2 cellular contexts compared by ENCODE assay signal in the genomic region with DNA sequence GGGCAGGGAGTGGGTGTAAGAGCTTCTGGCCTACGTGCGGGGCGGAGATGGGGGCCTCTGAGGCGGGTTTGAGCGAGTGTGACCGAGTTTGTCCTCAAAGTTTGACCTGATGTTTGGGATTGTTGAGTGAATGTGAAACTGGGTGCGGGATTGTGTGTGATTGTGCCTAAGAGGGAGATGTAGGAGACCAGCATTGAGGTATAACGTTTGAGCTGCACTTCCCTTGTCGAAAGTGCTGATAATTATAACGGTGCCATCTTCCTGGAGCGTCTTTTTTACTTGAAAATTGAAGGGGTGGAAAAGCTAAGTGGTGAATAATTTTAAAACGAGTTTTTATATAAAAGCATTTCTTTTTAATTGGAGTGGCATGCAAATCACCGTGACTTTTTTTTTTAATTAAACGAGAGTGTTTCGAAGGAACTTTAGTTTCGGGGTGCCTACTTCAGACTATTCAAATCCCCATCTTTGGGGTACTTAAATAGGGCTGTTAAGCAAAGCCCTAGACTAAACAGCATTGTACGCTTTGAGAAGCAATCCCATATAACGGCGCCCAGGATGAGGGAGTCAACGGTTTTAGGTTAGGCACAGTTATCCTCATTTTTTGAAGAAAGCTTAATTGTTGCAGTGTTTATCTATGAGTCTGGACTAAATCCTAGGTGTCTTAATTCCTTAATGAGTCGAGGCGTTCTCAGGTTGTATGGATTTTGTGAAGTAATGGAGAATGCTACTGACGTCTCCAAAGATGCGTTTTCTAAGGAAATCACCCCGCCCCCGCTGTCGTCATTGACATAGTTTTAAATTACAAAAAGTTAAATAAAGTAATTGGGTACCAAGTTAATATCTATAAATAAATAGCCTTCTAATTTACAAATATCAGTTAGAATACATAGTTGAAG.
TF ChIP-seq lines count a peak whose summit lies in the region.

No MANE protein-coding gene starts in this region.

TF ChIP-seq in K562, 482 proteins besides CTCF, POLR2A, EP300 and RAD21 (continued from another document and continues in another):
- TF ChIP-seq, protein P1, sequence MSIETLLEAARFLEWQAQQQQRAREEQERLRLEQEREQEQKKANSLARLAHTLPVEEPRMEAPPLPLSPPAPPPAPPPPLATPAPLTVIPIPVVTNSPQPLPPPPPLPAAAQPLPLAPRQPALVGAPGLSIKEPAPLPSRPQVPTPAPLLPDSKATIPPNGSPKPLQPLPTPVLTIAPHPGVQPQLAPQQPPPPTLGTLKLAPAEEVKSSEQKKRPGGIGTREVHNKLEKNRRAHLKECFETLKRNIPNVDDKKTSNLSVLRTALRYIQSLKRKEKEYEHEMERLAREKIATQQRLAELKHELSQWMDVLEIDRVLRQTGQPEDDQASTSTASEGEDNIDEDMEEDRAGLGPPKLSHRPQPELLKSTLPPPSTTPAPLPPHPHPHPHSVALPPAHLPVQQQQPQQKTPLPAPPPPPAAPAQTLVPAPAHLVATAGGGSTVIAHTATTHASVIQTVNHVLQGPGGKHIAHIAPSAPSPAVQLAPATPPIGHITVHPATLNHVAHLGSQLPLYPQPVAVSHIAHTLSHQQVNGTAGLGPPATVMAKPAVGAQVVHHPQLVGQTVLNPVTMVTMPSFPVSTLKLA (conservative IDR thresholded peaks at IDR 0.05) = no peak; a peak in 2 of 4 replicates
- no peak for TF ChIP-seq IFI16 (CRISPR knock-in tag; IDR thresholded peaks at IDR 0.05)
- no peak for TF ChIP-seq GTF2E2 (tag; IDR thresholded peaks at IDR 0.05)
- no peak for TF ChIP-seq MYNN (IDR thresholded peaks at IDR 0.05)
- no peak for TF ChIP-seq MYNN (CRISPR knock-in tag; IDR thresholded peaks at IDR 0.05)
- TF ChIP-seq ZNF778 (CRISPR knock-in tag; IDR thresholded peaks at IDR 0.05) = no peak
- TF ChIP-seq IRF2 (CRISPR knock-in tag; IDR thresholded peaks at IDR 0.05) = no peak
- no peak for TF ChIP-seq MTF1 (CRISPR knock-in tag; IDR thresholded peaks at IDR 0.05; ENCODE audit: borderline replicate concordance)
- TF ChIP-seq HLTF (IDR thresholded peaks at IDR 0.05) = peak; percentile 82; the same call in 1 of the 2 replicates
- TF ChIP-seq, protein P2, sequence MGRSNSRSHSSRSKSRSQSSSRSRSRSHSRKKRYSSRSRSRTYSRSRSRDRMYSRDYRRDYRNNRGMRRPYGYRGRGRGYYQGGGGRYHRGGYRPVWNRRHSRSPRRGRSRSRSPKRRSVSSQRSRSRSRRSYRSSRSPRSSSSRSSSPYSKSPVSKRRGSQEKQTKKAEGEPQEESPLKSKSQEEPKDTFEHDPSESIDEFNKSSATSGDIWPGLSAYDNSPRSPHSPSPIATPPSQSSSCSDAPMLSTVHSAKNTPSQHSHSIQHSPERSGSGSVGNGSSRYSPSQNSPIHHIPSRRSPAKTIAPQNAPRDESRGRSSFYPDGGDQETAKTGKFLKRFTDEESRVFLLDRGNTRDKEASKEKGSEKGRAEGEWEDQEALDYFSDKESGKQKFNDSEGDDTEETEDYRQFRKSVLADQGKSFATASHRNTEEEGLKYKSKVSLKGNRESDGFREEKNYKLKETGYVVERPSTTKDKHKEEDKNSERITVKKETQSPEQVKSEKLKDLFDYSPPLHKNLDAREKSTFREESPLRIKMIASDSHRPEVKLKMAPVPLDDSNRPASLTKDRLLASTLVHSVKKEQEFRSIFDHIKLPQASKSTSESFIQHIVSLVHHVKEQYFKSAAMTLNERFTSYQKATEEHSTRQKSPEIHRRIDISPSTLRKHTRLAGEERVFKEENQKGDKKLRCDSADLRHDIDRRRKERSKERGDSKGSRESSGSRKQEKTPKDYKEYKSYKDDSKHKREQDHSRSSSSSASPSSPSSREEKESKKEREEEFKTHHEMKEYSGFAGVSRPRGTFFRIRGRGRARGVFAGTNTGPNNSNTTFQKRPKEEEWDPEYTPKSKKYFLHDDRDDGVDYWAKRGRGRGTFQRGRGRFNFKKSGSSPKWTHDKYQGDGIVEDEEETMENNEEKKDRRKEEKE (IDR thresholded peaks at IDR 0.05; ENCODE audit: borderline replicate concordance in 1 of 2, control insufficient read depth in 1 of 2, low read depth in 2 of 2, low read length in 1 of 2) = no peak

TF ChIP-seq in HepG2, 621 proteins besides CTCF, POLR2A, EP300 and RAD21 (continued from another document and continues in another):
- TF ChIP-seq, protein P3, sequence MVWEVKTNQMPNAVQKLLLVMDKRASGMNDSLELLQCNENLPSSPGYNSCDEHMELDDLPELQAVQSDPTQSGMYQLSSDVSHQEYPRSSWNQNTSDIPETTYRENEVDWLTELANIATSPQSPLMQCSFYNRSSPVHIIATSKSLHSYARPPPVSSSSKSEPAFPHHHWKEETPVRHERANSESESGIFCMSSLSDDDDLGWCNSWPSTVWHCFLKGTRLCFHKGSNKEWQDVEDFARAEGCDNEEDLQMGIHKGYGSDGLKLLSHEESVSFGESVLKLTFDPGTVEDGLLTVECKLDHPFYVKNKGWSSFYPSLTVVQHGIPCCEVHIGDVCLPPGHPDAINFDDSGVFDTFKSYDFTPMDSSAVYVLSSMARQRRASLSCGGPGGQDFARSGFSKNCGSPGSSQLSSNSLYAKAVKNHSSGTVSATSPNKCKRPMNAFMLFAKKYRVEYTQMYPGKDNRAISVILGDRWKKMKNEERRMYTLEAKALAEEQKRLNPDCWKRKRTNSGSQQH (CRISPR knock-in tag; IDR thresholded peaks at IDR 0.05; ENCODE audit: low read depth) = no peak
- TF ChIP-seq MAFG (CRISPR knock-in tag; IDR thresholded peaks at IDR 0.05) (no peak), RFX5 (IDR thresholded peaks at IDR 0.05; ENCODE audit: low read depth, low read length) (no peak), FOXK2 (IDR thresholded peaks at IDR 0.05) (no peak), ZMYM3 (CRISPR knock-in tag; IDR thresholded peaks at IDR 0.05) (no peak), SALL1 (CRISPR knock-in tag; IDR thresholded peaks at IDR 0.05) (no peak), MTF1 (CRISPR knock-in tag; IDR thresholded peaks at IDR 0.05) (no peak), ZBTB7A (CRISPR knock-in tag; IDR thresholded peaks at IDR 0.05) (no peak), ZNF20 (CRISPR knock-in tag; IDR thresholded peaks at IDR 0.05) (no peak), ZFYVE20 (CRISPR knock-in tag; IDR thresholded peaks at IDR 0.05; ENCODE audit: borderline replicate concordance, low read depth) (no peak), TOE1 (CRISPR knock-in tag; IDR thresholded peaks at IDR 0.05) (0 out of 2 replicates have a peak, but pooled peaks have one; percentile 1), ZNF772 (CRISPR knock-in tag; IDR thresholded peaks at IDR 0.05) (no peak), KLF9 (CRISPR knock-in tag; IDR thresholded peaks at IDR 0.05; ENCODE audit: low read depth) (0 out of 2 replicates have a peak, but pooled peaks have one; percentile 20), POGZ (CRISPR knock-in tag; IDR thresholded peaks at IDR 0.05) (0 out of 2 replicates have a peak, but pooled peaks have one; percentile 5), SMAD1 (CRISPR knock-in tag; IDR thresholded peaks at IDR 0.05; ENCODE audit: borderline replicate concordance, low read depth) (no peak), ZNF720 (CRISPR knock-in tag; IDR thresholded peaks at IDR 0.05) (no peak), ZNF101 (CRISPR knock-in tag; IDR thresholded peaks at IDR 0.05; ENCODE audit: borderline replicate concordance, low read depth) (no peak), ZNF33A (CRISPR knock-in tag; IDR thresholded peaks at IDR 0.05; ENCODE audit: borderline replicate concordance) (no peak), PHF8 (CRISPR knock-in tag; IDR thresholded peaks at IDR 0.05) (peak; percentile 57; the same call in 1 of the 2 replicates)
- TF ChIP-seq, protein P4, sequence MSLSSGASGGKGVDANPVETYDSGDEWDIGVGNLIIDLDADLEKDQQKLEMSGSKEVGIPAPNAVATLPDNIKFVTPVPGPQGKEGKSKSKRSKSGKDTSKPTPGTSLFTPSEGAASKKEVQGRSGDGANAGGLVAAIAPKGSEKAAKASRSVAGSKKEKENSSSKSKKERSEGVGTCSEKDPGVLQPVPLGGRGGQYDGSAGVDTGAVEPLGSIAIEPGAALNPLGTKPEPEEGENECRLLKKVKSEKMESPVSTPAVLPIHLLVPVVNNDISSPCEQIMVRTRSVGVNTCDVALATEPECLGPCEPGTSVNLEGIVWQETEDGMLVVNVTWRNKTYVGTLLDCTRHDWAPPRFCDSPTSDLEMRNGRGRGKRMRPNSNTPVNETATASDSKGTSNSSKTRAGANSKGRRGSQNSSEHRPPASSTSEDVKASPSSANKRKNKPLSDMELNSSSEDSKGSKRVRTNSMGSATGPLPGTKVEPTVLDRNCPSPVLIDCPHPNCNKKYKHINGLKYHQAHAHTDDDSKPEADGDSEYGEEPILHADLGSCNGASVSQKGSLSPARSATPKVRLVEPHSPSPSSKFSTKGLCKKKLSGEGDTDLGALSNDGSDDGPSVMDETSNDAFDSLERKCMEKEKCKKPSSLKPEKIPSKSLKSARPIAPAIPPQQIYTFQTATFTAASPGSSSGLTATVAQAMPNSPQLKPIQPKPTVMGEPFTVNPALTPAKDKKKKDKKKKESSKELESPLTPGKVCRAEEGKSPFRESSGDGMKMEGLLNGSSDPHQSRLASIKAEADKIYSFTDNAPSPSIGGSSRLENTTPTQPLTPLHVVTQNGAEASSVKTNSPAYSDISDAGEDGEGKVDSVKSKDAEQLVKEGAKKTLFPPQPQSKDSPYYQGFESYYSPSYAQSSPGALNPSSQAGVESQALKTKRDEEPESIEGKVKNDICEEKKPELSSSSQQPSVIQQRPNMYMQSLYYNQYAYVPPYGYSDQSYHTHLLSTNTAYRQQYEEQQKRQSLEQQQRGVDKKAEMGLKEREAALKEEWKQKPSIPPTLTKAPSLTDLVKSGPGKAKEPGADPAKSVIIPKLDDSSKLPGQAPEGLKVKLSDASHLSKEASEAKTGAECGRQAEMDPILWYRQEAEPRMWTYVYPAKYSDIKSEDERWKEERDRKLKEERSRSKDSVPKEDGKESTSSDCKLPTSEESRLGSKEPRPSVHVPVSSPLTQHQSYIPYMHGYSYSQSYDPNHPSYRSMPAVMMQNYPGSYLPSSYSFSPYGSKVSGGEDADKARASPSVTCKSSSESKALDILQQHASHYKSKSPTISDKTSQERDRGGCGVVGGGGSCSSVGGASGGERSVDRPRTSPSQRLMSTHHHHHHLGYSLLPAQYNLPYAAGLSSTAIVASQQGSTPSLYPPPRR (CRISPR knock-in tag; IDR thresholded peaks at IDR 0.05; ENCODE audit: borderline replicate concordance) = no peak
- TF ChIP-seq, protein P5, sequence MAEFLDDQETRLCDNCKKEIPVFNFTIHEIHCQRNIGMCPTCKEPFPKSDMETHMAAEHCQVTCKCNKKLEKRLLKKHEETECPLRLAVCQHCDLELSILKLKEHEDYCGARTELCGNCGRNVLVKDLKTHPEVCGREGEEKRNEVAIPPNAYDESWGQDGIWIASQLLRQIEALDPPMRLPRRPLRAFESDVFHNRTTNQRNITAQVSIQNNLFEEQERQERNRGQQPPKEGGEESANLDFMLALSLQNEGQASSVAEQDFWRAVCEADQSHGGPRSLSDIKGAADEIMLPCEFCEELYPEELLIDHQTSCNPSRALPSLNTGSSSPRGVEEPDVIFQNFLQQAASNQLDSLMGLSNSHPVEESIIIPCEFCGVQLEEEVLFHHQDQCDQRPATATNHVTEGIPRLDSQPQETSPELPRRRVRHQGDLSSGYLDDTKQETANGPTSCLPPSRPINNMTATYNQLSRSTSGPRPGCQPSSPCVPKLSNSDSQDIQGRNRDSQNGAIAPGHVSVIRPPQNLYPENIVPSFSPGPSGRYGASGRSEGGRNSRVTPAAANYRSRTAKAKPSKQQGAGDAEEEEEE (CRISPR knock-in tag; IDR thresholded peaks at IDR 0.05; ENCODE audit: borderline replicate concordance) = no peak
- TF ChIP-seq, protein P6, sequence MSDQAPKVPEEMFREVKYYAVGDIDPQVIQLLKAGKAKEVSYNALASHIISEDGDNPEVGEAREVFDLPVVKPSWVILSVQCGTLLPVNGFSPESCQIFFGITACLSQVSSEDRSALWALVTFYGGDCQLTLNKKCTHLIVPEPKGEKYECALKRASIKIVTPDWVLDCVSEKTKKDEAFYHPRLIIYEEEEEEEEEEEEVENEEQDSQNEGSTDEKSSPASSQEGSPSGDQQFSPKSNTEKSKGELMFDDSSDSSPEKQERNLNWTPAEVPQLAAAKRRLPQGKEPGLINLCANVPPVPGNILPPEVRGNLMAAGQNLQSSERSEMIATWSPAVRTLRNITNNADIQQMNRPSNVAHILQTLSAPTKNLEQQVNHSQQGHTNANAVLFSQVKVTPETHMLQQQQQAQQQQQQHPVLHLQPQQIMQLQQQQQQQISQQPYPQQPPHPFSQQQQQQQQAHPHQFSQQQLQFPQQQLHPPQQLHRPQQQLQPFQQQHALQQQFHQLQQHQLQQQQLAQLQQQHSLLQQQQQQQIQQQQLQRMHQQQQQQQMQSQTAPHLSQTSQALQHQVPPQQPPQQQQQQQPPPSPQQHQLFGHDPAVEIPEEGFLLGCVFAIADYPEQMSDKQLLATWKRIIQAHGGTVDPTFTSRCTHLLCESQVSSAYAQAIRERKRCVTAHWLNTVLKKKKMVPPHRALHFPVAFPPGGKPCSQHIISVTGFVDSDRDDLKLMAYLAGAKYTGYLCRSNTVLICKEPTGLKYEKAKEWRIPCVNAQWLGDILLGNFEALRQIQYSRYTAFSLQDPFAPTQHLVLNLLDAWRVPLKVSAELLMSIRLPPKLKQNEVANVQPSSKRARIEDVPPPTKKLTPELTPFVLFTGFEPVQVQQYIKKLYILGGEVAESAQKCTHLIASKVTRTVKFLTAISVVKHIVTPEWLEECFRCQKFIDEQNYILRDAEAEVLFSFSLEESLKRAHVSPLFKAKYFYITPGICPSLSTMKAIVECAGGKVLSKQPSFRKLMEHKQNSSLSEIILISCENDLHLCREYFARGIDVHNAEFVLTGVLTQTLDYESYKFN (CRISPR knock-in tag; conservative IDR thresholded peaks at IDR 0.05) = no peak
- TF ChIP-seq, protein P7, sequence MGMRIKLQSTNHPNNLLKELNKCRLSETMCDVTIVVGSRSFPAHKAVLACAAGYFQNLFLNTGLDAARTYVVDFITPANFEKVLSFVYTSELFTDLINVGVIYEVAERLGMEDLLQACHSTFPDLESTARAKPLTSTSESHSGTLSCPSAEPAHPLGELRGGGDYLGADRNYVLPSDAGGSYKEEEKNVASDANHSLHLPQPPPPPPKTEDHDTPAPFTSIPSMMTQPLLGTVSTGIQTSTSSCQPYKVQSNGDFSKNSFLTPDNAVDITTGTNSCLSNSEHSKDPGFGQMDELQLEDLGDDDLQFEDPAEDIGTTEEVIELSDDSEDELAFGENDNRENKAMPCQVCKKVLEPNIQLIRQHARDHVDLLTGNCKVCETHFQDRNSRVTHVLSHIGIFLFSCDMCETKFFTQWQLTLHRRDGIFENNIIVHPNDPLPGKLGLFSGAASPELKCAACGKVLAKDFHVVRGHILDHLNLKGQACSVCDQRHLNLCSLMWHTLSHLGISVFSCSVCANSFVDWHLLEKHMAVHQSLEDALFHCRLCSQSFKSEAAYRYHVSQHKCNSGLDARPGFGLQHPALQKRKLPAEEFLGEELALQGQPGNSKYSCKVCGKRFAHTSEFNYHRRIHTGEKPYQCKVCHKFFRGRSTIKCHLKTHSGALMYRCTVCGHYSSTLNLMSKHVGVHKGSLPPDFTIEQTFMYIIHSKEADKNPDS (CRISPR knock-in tag; IDR thresholded peaks at IDR 0.05) = no peak
